In genomic region chr12:28460420-28461130, GRCh38 we compare ENCODE assay signal across 16 cellular contexts.
DNase-seq lines count a peak whose midpoint lies in the region; ATAC-seq and TF ChIP-seq lines count a peak whose summit lies in the region.
"Had no signal": no experiment of that assay in that cellular context is flagged by ENCODE, and none has a peak within 500 bp of the region (broad histone marks: within the 10 kb centered on the region; RNA-seq: fewer than 3 reads in every experiment).

No MANE protein-coding gene starts in this region.

- H3K4me1 ChIP-seq in BLaER1 = peaks cover 30% of the 10 kb centered on the region
- H3K4me1 ChIP-seq in HUES48 (ENCODE audit: control insufficient read depth, insufficient read depth, low read length) = peaks cover 38% of the 10 kb centered on the region

- H3K9me3 Mint-ChIP-seq in immature natural killer cell = no peaks in the 10 kb centered on the region
- H3K9me3 Mint-ChIP-seq: activated B cell treated with CpG ODN at 0.5 μM for 24 hours had no signal

- H3K9ac ChIP-seq in BLaER1 (no peak overlapping the region), HUES48 (ENCODE audit: low read depth, low read length) (peak overlapping the region; percentile 42)

- H3K27ac Mint-ChIP-seq in immature natural killer cell = no peak overlapping the region
- H3K27ac Mint-ChIP-seq: activated B cell treated with CpG ODN at 0.5 μM for 24 hours had no signal

- POLR2A ChIA-PET in RWPE1 (lab: Yijun Ruan, JAX; ENCODE audit: low non-redundant PET) = no interaction called here

- no peak for DNase-seq in immature natural killer cell
- DNase-seq in left cardiac atrium = no peak
- DNase-seq in HuH-7 (ENCODE audit: low spot score) = no peak
- DNase-seq in RWPE1 (ENCODE audit: low spot score) = no peak
- DNase-seq: activated B cell treated with CpG ODN at 0.5 μM for 24 hours; activated gamma-delta T cell treated with Interleukin-2 at 50 U/mL for 16 hours; GOT3; NCI-H226; pancreas; SHP77; stimulated activated CD4-positive, alpha-beta T cell treated with anti-CD3 and anti-CD28 coated beads, Interleukin-2, amount 100 ng/mL, for 48 hours; substantia nigra had no signal

- H3K36me3 ChIP-seq in BLaER1 (peaks cover 12% of the 10 kb centered on the region; the same call in 1 of the 2 replicates), HUES48 (ENCODE audit: control insufficient read depth, insufficient read depth, low read length) (no peaks in the 10 kb centered on the region; the same call in 1 of the 2 replicates)
- H3K36me3 ChIP-seq: pancreas had no signal

- no peak overlapping the region for H3K4me3 Mint-ChIP-seq in immature natural killer cell
- H3K4me3 Mint-ChIP-seq: activated B cell treated with CpG ODN at 0.5 μM for 24 hours had no signal

- intact Hi-C loops in left cardiac atrium (cut with DNase I) = no loop called here

- peak overlapping the region; percentile 48 for H3K4me2 ChIP-seq in BLaER1

- H3K4me3 ChIP-seq in BLaER1 (no peak overlapping the region), HUES48 (ENCODE audit: low read depth, low read length) (peak overlapping the region; percentile 31)
- H3K4me3 ChIP-seq: pancreas had no signal

- H3K27me3 Mint-ChIP-seq in immature natural killer cell (ENCODE audit: low read depth in 3 of 3) = no peaks in the 10 kb centered on the region
- H3K27me3 Mint-ChIP-seq: activated B cell treated with CpG ODN at 0.5 μM for 24 hours had no signal

- CTCF ChIA-PET in RWPE1 (lab: Yijun Ruan, JAX) = interaction anchor here (0.5 to 0.7 kb wide), 3 partner anchors 222 to 410 kb away, joined by 3 to 8 read pairs (median 5); no protein-coding TSS in a partner anchor

- no peak overlapping the region for H3K27ac ChIP-seq in BLaER1
- H3K27ac ChIP-seq in HUES48 (ENCODE audit: low read depth, low read length) = peak overlapping the region; percentile 91
- no peak overlapping the region for H3K27ac ChIP-seq in RWPE1
- H3K27ac ChIP-seq: pancreas had no signal

- peaks cover 30 to 48% (median 47%) of the 10 kb centered on the region in 3 donors for H3K36me3 Mint-ChIP-seq in immature natural killer cell

- ATAC-seq in GM19397 (IDR thresholded peaks at IDR 0.05; ENCODE audit: unreplicated experiment) (peak; percentile 67), HG02884 (IDR thresholded peaks at IDR 0.05; ENCODE audit: unreplicated experiment) (peak; percentile 58), left cardiac atrium (no peak)
- ATAC-seq: pancreas had no signal

- no peaks in the 10 kb centered on the region for H3K9me3 ChIP-seq in BLaER1
- no peaks in the 10 kb centered on the region for H3K9me3 ChIP-seq in HUES48 (ENCODE audit: control insufficient read depth, insufficient read depth, low read length)
- H3K9me3 ChIP-seq: pancreas had no signal

- no peaks in the 10 kb centered on the region for H4K20me1 ChIP-seq in BLaER1

- TF ChIP-seq CTCF in RWPE1 (conservative IDR thresholded peaks at IDR 0.05; ENCODE audit: low read depth) = no peak

- H3K4me1 Mint-ChIP-seq in immature natural killer cell = no peaks in the 10 kb centered on the region

- H3K27me3 ChIP-seq in BLaER1 (no peaks in the 10 kb centered on the region), HUES48 (ENCODE audit: control insufficient read depth, insufficient read depth, low read length) (no peaks in the 10 kb centered on the region)
- H3K27me3 ChIP-seq: pancreas had no signal

Comparison
In these comparisons a context has a peak if more than half of its experiments do, and no peak if none do; other contexts are left out.
1. ATAC-seq: peak in GM19397 (single experiment) and HG02884 (single experiment); none in left cardiac atrium (0 of 2).